Comparison of ENCODE assay signal across 1 cellular context in genomic region chr2:20450201-20451108, GRCh38.
TF ChIP-seq lines count a peak whose summit lies in the region.

No MANE protein-coding gene starts in this region.

TF ChIP-seq in HepG2, 621 proteins besides CTCF, POLR2A, EP300 and RAD21 (continued from another document and continues in another):
- peak; percentile 54; the same call in 1 of the 2 replicates for TF ChIP-seq PRDM15 (CRISPR knock-in tag; IDR thresholded peaks at IDR 0.05)
- TF ChIP-seq ZNF615 (CRISPR knock-in tag; IDR thresholded peaks at IDR 0.05; ENCODE audit: borderline replicate concordance): no peak
- peak; percentile 79 for TF ChIP-seq XRCC5 (optimal IDR thresholded peaks at IDR 0.05; ENCODE audit: low read length)
- peak; percentile 37; the same call in 1 of the 2 replicates for TF ChIP-seq NFKBIZ (CRISPR knock-in tag; IDR thresholded peaks at IDR 0.05)
- TF ChIP-seq, protein P1, sequence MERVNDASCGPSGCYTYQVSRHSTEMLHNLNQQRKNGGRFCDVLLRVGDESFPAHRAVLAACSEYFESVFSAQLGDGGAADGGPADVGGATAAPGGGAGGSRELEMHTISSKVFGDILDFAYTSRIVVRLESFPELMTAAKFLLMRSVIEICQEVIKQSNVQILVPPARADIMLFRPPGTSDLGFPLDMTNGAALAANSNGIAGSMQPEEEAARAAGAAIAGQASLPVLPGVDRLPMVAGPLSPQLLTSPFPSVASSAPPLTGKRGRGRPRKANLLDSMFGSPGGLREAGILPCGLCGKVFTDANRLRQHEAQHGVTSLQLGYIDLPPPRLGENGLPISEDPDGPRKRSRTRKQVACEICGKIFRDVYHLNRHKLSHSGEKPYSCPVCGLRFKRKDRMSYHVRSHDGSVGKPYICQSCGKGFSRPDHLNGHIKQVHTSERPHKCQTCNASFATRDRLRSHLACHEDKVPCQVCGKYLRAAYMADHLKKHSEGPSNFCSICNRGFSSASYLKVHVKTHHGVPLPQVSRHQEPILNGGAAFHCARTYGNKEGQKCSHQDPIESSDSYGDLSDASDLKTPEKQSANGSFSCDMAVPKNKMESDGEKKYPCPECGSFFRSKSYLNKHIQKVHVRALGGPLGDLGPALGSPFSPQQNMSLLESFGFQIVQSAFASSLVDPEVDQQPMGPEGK (CRISPR knock-in tag; IDR thresholded peaks at IDR 0.05): peak; percentile 14; the same call in 1 of the 2 replicates
- TF ChIP-seq SAFB2 (CRISPR knock-in tag; IDR thresholded peaks at IDR 0.05; ENCODE audit: borderline replicate concordance, low read depth): 0 out of 2 replicates have a peak, but pooled peaks have one; percentile 54
- peak; percentile 26; the same call in 1 of the 2 replicates for TF ChIP-seq ZNF800 (CRISPR knock-in tag; IDR thresholded peaks at IDR 0.05)
- 0 out of 2 replicates have a peak, but pooled peaks have one; percentile 43 for TF ChIP-seq THYN1 (CRISPR knock-in tag; IDR thresholded peaks at IDR 0.05; ENCODE audit: borderline replicate concordance, low read depth)
- no peak for TF ChIP-seq ZNF567 (CRISPR knock-in tag; IDR thresholded peaks at IDR 0.05; ENCODE audit: borderline replicate concordance)
- TF ChIP-seq CCDC6 (CRISPR knock-in tag; IDR thresholded peaks at IDR 0.05): 0 out of 2 replicates have a peak, but pooled peaks have one; percentile 35
- TF ChIP-seq, protein P2, sequence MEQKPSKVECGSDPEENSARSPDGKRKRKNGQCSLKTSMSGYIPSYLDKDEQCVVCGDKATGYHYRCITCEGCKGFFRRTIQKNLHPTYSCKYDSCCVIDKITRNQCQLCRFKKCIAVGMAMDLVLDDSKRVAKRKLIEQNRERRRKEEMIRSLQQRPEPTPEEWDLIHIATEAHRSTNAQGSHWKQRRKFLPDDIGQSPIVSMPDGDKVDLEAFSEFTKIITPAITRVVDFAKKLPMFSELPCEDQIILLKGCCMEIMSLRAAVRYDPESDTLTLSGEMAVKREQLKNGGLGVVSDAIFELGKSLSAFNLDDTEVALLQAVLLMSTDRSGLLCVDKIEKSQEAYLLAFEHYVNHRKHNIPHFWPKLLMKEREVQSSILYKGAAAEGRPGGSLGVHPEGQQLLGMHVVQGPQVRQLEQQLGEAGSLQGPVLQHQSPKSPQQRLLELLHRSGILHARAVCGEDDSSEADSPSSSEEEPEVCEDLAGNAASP (CRISPR knock-in tag; IDR thresholded peaks at IDR 0.05; ENCODE audit: borderline replicate concordance): peak; percentile 50; the same call in 1 of the 2 replicates
- TF ChIP-seq ZNF644 (CRISPR knock-in tag; IDR thresholded peaks at IDR 0.05; ENCODE audit: low read depth): 0 out of 2 replicates have a peak, but pooled peaks have one; percentile 3
- TF ChIP-seq ZBTB7B (CRISPR knock-in tag; IDR thresholded peaks at IDR 0.05): peak; percentile 86; the same call in 1 of the 2 replicates
- 0 out of 2 replicates have a peak, but pooled peaks have one; percentile 25 for TF ChIP-seq CERS6 (CRISPR knock-in tag; IDR thresholded peaks at IDR 0.05)
- no peak for TF ChIP-seq HMGA1 (CRISPR knock-in tag; conservative IDR thresholded peaks at IDR 0.05)
- peak; percentile 95 for TF ChIP-seq RXRA (CRISPR knock-in tag; IDR thresholded peaks at IDR 0.05)
- TF ChIP-seq DMTF1 (CRISPR knock-in tag; IDR thresholded peaks at IDR 0.05): 0 out of 2 replicates have a peak, but pooled peaks have one; percentile 13
- TF ChIP-seq HOXA5 (CRISPR knock-in tag; IDR thresholded peaks at IDR 0.05): no peak; the same call in 1 of the 2 replicates
- TF ChIP-seq ZEB1 (IDR thresholded peaks at IDR 0.05; ENCODE audit: insufficient replicate concordance, low read depth): no peak
- 0 out of 2 replicates have a peak, but pooled peaks have one; percentile 23 for TF ChIP-seq ZNF629 (CRISPR knock-in tag; conservative IDR thresholded peaks at IDR 0.05)
- TF ChIP-seq ZNF577 (CRISPR knock-in tag; IDR thresholded peaks at IDR 0.05; ENCODE audit: borderline replicate concordance, low read depth): no peak
- TF ChIP-seq ZFP91 (CRISPR knock-in tag; IDR thresholded peaks at IDR 0.05; ENCODE audit: borderline replicate concordance): peak; percentile 49; the same call in 1 of the 2 replicates
- 0 out of 2 replicates have a peak, but pooled peaks have one; percentile 24 for TF ChIP-seq MLX (CRISPR knock-in tag; IDR thresholded peaks at IDR 0.05)
- TF ChIP-seq ZNF33A (CRISPR knock-in tag; IDR thresholded peaks at IDR 0.05; ENCODE audit: borderline replicate concordance): 0 out of 2 replicates have a peak, but pooled peaks have one; percentile 3
- peak; percentile 73 for TF ChIP-seq ZMYM4 (CRISPR knock-in tag; IDR thresholded peaks at IDR 0.05)
- no peak for TF ChIP-seq NFYB (CRISPR knock-in tag; IDR thresholded peaks at IDR 0.05)
- no peak for TF ChIP-seq ZNF614 (CRISPR knock-in tag; IDR thresholded peaks at IDR 0.05; ENCODE audit: borderline replicate concordance)
- peak; percentile 89; the same call in 1 of the 2 replicates for TF ChIP-seq ZNF619 (CRISPR knock-in tag; IDR thresholded peaks at IDR 0.05)
- TF ChIP-seq, protein P3, sequence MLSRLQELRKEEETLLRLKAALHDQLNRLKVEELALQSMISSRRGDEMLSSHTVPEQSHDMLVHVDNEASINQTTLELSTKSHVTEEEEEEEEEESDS (CRISPR knock-in tag; IDR thresholded peaks at IDR 0.05; ENCODE audit: borderline replicate concordance): 0 out of 2 replicates have a peak, but pooled peaks have one; percentile 36
- no peak for TF ChIP-seq ZNF333 (CRISPR knock-in tag; IDR thresholded peaks at IDR 0.05; ENCODE audit: borderline replicate concordance)
- peak; percentile 51; the same call in 1 of the 2 replicates for TF ChIP-seq TBX3 (IDR thresholded peaks at IDR 0.05; ENCODE audit: borderline replicate concordance)
- peak; percentile 23 for TF ChIP-seq TBL1XR1 (IDR thresholded peaks at IDR 0.05; ENCODE audit: borderline replicate concordance, low read length, partially characterized antibody)
- TF ChIP-seq KDM3A (CRISPR knock-in tag; IDR thresholded peaks at IDR 0.05; ENCODE audit: low read depth): 0 out of 2 replicates have a peak, but pooled peaks have one; percentile 38
- peak; percentile 42; the same call in 1 of the 2 replicates for TF ChIP-seq ZNF788 (CRISPR knock-in tag; IDR thresholded peaks at IDR 0.05; ENCODE audit: borderline replicate concordance)
- TF ChIP-seq HNF1B (CRISPR knock-in tag; IDR thresholded peaks at IDR 0.05): peak; percentile 50; the same call in 1 of the 2 replicates
- TF ChIP-seq JUN (CRISPR knock-in tag; IDR thresholded peaks at IDR 0.05): no peak
- TF ChIP-seq NBN (conservative IDR thresholded peaks at IDR 0.05): no peak
- no peak for TF ChIP-seq LCORL (IDR thresholded peaks at IDR 0.05)
- TF ChIP-seq LCORL (CRISPR knock-in tag; IDR thresholded peaks at IDR 0.05): peak; percentile 55; the same call in 1 of the 2 replicates
- TF ChIP-seq SNAPC2 (CRISPR knock-in tag; IDR thresholded peaks at IDR 0.05): peak; percentile 43; the same call in 1 of the 2 replicates
- 0 out of 2 replicates have a peak, but pooled peaks have one; percentile 75 for TF ChIP-seq FOXC1 (CRISPR knock-in tag; IDR thresholded peaks at IDR 0.05; ENCODE audit: borderline replicate concordance)
- TF ChIP-seq ETV5 (CRISPR knock-in tag; IDR thresholded peaks at IDR 0.05; ENCODE audit: borderline replicate concordance): peak; percentile 42; the same call in 1 of the 2 replicates
- TF ChIP-seq POLR2AphosphoS2 (IDR thresholded peaks at IDR 0.05; ENCODE audit: low read depth, low read length): peak; percentile 88
- peak; percentile 43; the same call in 1 of the 2 replicates for TF ChIP-seq NCOA1 (CRISPR knock-in tag; IDR thresholded peaks at IDR 0.05)
- 0 out of 2 replicates have a peak, but pooled peaks have one; percentile 73 for TF ChIP-seq ZNF724P (CRISPR knock-in tag; IDR thresholded peaks at IDR 0.05; ENCODE audit: borderline replicate concordance)
- no peak; the same call in 1 of the 2 replicates for TF ChIP-seq HMG20A (CRISPR knock-in tag; IDR thresholded peaks at IDR 0.05; ENCODE audit: borderline replicate concordance)
